Comparison of ENCODE assay signal across 9 cellular contexts in genomic region chr11:75474878-75475766, GRCh38.
DNase-seq lines count a peak whose midpoint lies in the region; ATAC-seq and TF ChIP-seq lines count a peak whose summit lies in the region.
"Had no signal": no experiment of that assay in that cellular context is flagged by ENCODE, and none has a peak within 500 bp of the region (broad histone marks: within the 10 kb centered on the region; RNA-seq: fewer than 3 reads in every experiment).

No MANE protein-coding gene starts in this region.

- TF ChIP-seq CTCF in HL-60 (IDR thresholded peaks at IDR 0.05; ENCODE audit: insufficient read depth, low read length): no peak

- peaks cover 19% of the 10 kb centered on the region for H3K4me1 Mint-ChIP-seq in activated naive CD8-positive, alpha-beta T cell (ENCODE audit: low read depth)

- H3K27me3 Mint-ChIP-seq in activated naive CD8-positive, alpha-beta T cell: no peaks in the 10 kb centered on the region

- H3K36me3 Mint-ChIP-seq in activated naive CD8-positive, alpha-beta T cell: peaks cover 3% of the 10 kb centered on the region

- peak overlapping the region; percentile 90 for H3K27ac Mint-ChIP-seq in activated naive CD8-positive, alpha-beta T cell

- H3K4me3 ChIP-seq in HL-60 (replicated peaks; ENCODE audit: insufficient read depth, low read length): peak overlapping the region; percentile 30
- H3K4me3 ChIP-seq: SJSA1 had no signal

- 0 out of 2 replicates have a peak overlapping the region, but pooled peaks have one; percentile 1 for H3K27ac ChIP-seq in HL-60 (replicated peaks)
- H3K27ac ChIP-seq: SJSA1 had no signal

- DNase-seq in HL-60 (ENCODE audit: low read depth in 1 of 2, low spot score in 1 of 2) (peak; percentile 63 to 65), SKM-1 (lab: John Stamatoyannopoulos, UW; ENCODE audit: unreplicated experiment) (peak; percentile 86), iris pigment epithelial cell (ENCODE audit: low read depth) (peak; percentile 77), HPDE6-E6E7 (ENCODE audit: extremely low spot score) (no peak), NK-92 (lab: John Stamatoyannopoulos, UW; ENCODE audit: unreplicated experiment) (no peak)
- peak; percentile 15 for DNase-seq in stimulated activated CD8-positive, alpha-beta memory T cell treated with anti-CD3 and anti-CD28 coated beads, Interleukin-12 subunit alpha, Interleukin-12 subunit beta, amount 100 ng/mL, for 1 hour (ENCODE audit: low read depth)

- no peak for ATAC-seq in HG03159 (IDR thresholded peaks at IDR 0.05; ENCODE audit: unreplicated experiment)

- H3K4me3 Mint-ChIP-seq in activated naive CD8-positive, alpha-beta T cell: peak overlapping the region; percentile 44

- H3K9me3 Mint-ChIP-seq in activated naive CD8-positive, alpha-beta T cell (ENCODE audit: low read depth): no peaks in the 10 kb centered on the region

- H3K27me3 ChIP-seq in HL-60 (ENCODE audit: insufficient read depth, poor library complexity, severe bottlenecking): no peaks in the 10 kb centered on the region
- H3K27me3 ChIP-seq: SJSA1 had no signal

Comparison
In these comparisons a context has a peak if more than half of its experiments do, and no peak if none do; other contexts are left out.
1. DNase-seq: peak in HL-60 (2 of 2), SKM-1 (single experiment), iris pigment epithelial cell (single experiment) and stimulated activated CD8-positive, alpha-beta memory T cell treated with anti-CD3 and anti-CD28 coated beads, Interleukin-12 subunit alpha, Interleukin-12 subunit beta, amount 100 ng/mL, for 1 hour (single experiment); none in HPDE6-E6E7 (single experiment) and NK-92 (single experiment).